In genomic region chr17:41675157-41676057, GRCh38 we compare ENCODE assay signal across 2 cellular contexts.
A peak's percentile ranks its signal among the peaks of the same experiment; 100 is the strongest.
TF ChIP-seq lines count a peak whose summit lies in the region.
"Not testable (repeated sequence)": the region's sequence is repeated elsewhere in the genome, so short reads cannot be mapped to it uniquely, and the experiment has no call there.

No MANE protein-coding gene starts in this region.

TF ChIP-seq in K562, 482 proteins besides CTCF, POLR2A, EP300 and RAD21 (continues in another document):
- TF ChIP-seq PTTG1 (tag; IDR thresholded peaks at IDR 0.05; ENCODE audit: low read depth) (peak; percentile 45; the same call in 1 of the 2 replicates), DDX20 (tag; IDR thresholded peaks at IDR 0.05; ENCODE audit: low read depth) (peak; percentile 61; the same call in 1 of the 2 replicates), CREB3 (tag; conservative IDR thresholded peaks at IDR 0.05; ENCODE audit: low read depth) (peak; percentile 55; the same call in 1 of the 2 replicates), ZNF175 (CRISPR knock-in tag; IDR thresholded peaks at IDR 0.05; ENCODE audit: low read depth) (0 out of 2 replicates have a peak, but pooled peaks have one; percentile 45), DMBX1 (CRISPR knock-in tag; IDR thresholded peaks at IDR 0.05; ENCODE audit: borderline replicate concordance) (0 out of 2 replicates have a peak, but pooled peaks have one; percentile 12), CXXC5 (CRISPR knock-in tag; IDR thresholded peaks at IDR 0.05) (peak; percentile 14; the same call in 1 of the 2 replicates), GMEB1 (CRISPR knock-in tag; IDR thresholded peaks at IDR 0.05) (peak; percentile 22; the same call in 1 of the 2 replicates), ZNF395 (CRISPR knock-in tag; IDR thresholded peaks at IDR 0.05) (0 out of 2 replicates have a peak, but pooled peaks have one; percentile 34), RREB1 (CRISPR knock-in tag; IDR thresholded peaks at IDR 0.05) (0 out of 2 replicates have a peak, but pooled peaks have one; percentile 55), ELF2 (CRISPR knock-in tag; IDR thresholded peaks at IDR 0.05) (peak; percentile 65; the same call in 1 of the 2 replicates), ZNF280B (CRISPR knock-in tag; IDR thresholded peaks at IDR 0.05) (0 out of 2 replicates have a peak, but pooled peaks have one; percentile 30), ZNF41 (CRISPR knock-in tag; conservative IDR thresholded peaks at IDR 0.05) (0 out of 2 replicates have a peak, but pooled peaks have one; percentile 8)

TF ChIP-seq in HepG2, 621 proteins besides CTCF, POLR2A, EP300 and RAD21:
- peak in 1 of 2 experiments; percentile 66; a peak in 2 of 4 replicates for TF ChIP-seq ATF4 (CRISPR knock-in tag; IDR thresholded peaks at IDR 0.05)
- peak; percentile 9; the same call in 1 of the 2 replicates for TF ChIP-seq PRDM10 (CRISPR knock-in tag; IDR thresholded peaks at IDR 0.05; ENCODE audit: low read depth)
- peak; percentile 45; the same call in 1 of the 2 replicates for TF ChIP-seq ATF7 (IDR thresholded peaks at IDR 0.05)
- TF ChIP-seq ATF7 (CRISPR knock-in tag; IDR thresholded peaks at IDR 0.05) = not testable (repeated sequence)
- TF ChIP-seq ZNF770 (CRISPR knock-in tag; IDR thresholded peaks at IDR 0.05) = peak; percentile 63; the same call in 1 of the 2 replicates
- TF ChIP-seq CEBPG (CRISPR knock-in tag; IDR thresholded peaks at IDR 0.05) = peak; percentile 18; the same call in 1 of the 2 replicates
